In the genomic region with DNA sequence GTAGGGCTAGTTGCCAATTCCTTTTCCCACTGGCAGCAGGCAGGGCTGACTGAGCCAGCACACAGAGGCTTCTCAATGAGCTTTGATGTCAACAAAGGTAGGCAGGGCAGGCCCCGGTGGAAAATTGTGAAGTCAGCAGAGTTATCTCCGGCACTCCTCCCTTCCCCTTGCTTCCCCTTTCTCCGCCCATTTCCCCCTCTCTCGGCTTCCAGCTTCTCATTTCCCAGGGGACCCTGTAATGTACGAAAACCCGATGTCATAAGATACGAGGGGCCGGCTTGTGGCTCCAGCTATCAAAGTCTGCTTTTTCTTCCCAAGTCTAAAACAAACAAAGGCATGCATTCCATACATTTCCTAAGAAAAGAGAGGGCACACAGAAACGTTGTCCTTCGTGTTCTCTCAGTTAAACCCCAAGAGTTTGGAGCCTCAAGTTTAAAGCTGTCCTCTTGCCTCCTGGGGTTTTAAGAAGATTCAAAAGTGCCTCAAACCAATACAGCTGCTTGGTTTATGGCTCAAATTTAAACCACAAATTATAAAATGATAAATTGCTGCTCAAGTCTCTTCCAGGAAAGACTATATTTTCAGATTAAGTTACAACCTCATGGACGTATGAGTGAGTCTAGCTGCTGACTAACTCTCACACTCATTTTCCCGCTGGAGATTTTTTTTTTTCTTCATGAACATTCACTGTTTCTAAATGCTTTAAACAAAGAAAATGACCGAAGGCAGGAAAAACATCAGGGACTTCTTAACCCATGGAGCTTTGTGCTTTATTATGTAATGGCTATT, we compare ENCODE assay signal across 1 cellular context.
TF ChIP-seq lines count a peak whose summit lies in the region.

No MANE protein-coding gene starts in this region.

TF ChIP-seq in HepG2, 621 proteins besides CTCF, POLR2A, EP300 and RAD21 (continued from another document and continues in another):
- TF ChIP-seq, protein P1, sequence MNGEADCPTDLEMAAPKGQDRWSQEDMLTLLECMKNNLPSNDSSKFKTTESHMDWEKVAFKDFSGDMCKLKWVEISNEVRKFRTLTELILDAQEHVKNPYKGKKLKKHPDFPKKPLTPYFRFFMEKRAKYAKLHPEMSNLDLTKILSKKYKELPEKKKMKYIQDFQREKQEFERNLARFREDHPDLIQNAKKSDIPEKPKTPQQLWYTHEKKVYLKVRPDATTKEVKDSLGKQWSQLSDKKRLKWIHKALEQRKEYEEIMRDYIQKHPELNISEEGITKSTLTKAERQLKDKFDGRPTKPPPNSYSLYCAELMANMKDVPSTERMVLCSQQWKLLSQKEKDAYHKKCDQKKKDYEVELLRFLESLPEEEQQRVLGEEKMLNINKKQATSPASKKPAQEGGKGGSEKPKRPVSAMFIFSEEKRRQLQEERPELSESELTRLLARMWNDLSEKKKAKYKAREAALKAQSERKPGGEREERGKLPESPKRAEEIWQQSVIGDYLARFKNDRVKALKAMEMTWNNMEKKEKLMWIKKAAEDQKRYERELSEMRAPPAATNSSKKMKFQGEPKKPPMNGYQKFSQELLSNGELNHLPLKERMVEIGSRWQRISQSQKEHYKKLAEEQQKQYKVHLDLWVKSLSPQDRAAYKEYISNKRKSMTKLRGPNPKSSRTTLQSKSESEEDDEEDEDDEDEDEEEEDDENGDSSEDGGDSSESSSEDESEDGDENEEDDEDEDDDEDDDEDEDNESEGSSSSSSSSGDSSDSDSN (CRISPR knock-in tag; IDR thresholded peaks at IDR 0.05): peak; percentile 49; the same call in 1 of the 2 replicates
- TF ChIP-seq ZNF430 (CRISPR knock-in tag; IDR thresholded peaks at IDR 0.05) (peak; percentile 22; the same call in 1 of the 2 replicates), ZSCAN20 (CRISPR knock-in tag; IDR thresholded peaks at IDR 0.05; ENCODE audit: borderline replicate concordance) (no peak), ZNF234 (CRISPR knock-in tag; conservative IDR thresholded peaks at IDR 0.05) (no peak), ZBTB38 (CRISPR knock-in tag; IDR thresholded peaks at IDR 0.05) (peak; percentile 84), SMARCE1 (IDR thresholded peaks at IDR 0.05; ENCODE audit: borderline replicate concordance) (no peak), AHR (CRISPR knock-in tag; IDR thresholded peaks at IDR 0.05) (no peak; the same call in 1 of the 2 replicates), TAF15 (IDR thresholded peaks at IDR 0.05; ENCODE audit: low read depth, low read length, poor library complexity, severe bottlenecking) (no peak), ZNF891 (CRISPR knock-in tag; IDR thresholded peaks at IDR 0.05) (no peak; the same call in 1 of the 2 replicates), ZMYM4 (CRISPR knock-in tag; IDR thresholded peaks at IDR 0.05) (peak; percentile 75), KLF16 (CRISPR knock-in tag; IDR thresholded peaks at IDR 0.05) (peak in 1 of 2 experiments; percentile 56; a peak in 1 of 4 replicates), ZNF329 (CRISPR knock-in tag; IDR thresholded peaks at IDR 0.05; ENCODE audit: low read depth) (no peak), ZNF746 (CRISPR knock-in tag; IDR thresholded peaks at IDR 0.05) (no peak; the same call in 1 of the 2 replicates), ZNF207 (IDR thresholded peaks at IDR 0.05; ENCODE audit: borderline replicate concordance) (no peak), ZSCAN9 (CRISPR knock-in tag; IDR thresholded peaks at IDR 0.05; ENCODE audit: borderline replicate concordance) (no peak), IRX3 (CRISPR knock-in tag; IDR thresholded peaks at IDR 0.05; ENCODE audit: borderline replicate concordance, low read depth) (no peak), MED1 (CRISPR knock-in tag; IDR thresholded peaks at IDR 0.05) (peak; percentile 96), NR1H2 (CRISPR knock-in tag; IDR thresholded peaks at IDR 0.05; ENCODE audit: borderline replicate concordance, low read depth) (no peak), LCORL (IDR thresholded peaks at IDR 0.05) (no peak), LCORL (CRISPR knock-in tag; IDR thresholded peaks at IDR 0.05) (0 out of 2 replicates have a peak, but pooled peaks have one; percentile 7)
- TF ChIP-seq, protein P2, sequence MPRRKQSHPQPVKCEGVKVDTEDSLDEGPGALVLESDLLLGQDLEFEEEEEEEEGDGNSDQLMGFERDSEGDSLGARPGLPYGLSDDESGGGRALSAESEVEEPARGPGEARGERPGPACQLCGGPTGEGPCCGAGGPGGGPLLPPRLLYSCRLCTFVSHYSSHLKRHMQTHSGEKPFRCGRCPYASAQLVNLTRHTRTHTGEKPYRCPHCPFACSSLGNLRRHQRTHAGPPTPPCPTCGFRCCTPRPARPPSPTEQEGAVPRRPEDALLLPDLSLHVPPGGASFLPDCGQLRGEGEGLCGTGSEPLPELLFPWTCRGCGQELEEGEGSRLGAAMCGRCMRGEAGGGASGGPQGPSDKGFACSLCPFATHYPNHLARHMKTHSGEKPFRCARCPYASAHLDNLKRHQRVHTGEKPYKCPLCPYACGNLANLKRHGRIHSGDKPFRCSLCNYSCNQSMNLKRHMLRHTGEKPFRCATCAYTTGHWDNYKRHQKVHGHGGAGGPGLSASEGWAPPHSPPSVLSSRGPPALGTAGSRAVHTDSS (CRISPR knock-in tag; conservative IDR thresholded peaks at IDR 0.05): no peak
- TF ChIP-seq, protein P3, sequence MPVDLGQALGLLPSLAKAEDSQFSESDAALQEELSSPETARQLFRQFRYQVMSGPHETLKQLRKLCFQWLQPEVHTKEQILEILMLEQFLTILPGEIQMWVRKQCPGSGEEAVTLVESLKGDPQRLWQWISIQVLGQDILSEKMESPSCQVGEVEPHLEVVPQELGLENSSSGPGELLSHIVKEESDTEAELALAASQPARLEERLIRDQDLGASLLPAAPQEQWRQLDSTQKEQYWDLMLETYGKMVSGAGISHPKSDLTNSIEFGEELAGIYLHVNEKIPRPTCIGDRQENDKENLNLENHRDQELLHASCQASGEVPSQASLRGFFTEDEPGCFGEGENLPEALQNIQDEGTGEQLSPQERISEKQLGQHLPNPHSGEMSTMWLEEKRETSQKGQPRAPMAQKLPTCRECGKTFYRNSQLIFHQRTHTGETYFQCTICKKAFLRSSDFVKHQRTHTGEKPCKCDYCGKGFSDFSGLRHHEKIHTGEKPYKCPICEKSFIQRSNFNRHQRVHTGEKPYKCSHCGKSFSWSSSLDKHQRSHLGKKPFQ (CRISPR knock-in tag; IDR thresholded peaks at IDR 0.05; ENCODE audit: insufficient replicate concordance): no peak
- TF ChIP-seq, protein P4, sequence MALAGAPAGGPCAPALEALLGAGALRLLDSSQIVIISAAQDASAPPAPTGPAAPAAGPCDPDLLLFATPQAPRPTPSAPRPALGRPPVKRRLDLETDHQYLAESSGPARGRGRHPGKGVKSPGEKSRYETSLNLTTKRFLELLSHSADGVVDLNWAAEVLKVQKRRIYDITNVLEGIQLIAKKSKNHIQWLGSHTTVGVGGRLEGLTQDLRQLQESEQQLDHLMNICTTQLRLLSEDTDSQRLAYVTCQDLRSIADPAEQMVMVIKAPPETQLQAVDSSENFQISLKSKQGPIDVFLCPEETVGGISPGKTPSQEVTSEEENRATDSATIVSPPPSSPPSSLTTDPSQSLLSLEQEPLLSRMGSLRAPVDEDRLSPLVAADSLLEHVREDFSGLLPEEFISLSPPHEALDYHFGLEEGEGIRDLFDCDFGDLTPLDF (CRISPR knock-in tag; IDR thresholded peaks at IDR 0.05): no peak
- TF ChIP-seq, protein P5, sequence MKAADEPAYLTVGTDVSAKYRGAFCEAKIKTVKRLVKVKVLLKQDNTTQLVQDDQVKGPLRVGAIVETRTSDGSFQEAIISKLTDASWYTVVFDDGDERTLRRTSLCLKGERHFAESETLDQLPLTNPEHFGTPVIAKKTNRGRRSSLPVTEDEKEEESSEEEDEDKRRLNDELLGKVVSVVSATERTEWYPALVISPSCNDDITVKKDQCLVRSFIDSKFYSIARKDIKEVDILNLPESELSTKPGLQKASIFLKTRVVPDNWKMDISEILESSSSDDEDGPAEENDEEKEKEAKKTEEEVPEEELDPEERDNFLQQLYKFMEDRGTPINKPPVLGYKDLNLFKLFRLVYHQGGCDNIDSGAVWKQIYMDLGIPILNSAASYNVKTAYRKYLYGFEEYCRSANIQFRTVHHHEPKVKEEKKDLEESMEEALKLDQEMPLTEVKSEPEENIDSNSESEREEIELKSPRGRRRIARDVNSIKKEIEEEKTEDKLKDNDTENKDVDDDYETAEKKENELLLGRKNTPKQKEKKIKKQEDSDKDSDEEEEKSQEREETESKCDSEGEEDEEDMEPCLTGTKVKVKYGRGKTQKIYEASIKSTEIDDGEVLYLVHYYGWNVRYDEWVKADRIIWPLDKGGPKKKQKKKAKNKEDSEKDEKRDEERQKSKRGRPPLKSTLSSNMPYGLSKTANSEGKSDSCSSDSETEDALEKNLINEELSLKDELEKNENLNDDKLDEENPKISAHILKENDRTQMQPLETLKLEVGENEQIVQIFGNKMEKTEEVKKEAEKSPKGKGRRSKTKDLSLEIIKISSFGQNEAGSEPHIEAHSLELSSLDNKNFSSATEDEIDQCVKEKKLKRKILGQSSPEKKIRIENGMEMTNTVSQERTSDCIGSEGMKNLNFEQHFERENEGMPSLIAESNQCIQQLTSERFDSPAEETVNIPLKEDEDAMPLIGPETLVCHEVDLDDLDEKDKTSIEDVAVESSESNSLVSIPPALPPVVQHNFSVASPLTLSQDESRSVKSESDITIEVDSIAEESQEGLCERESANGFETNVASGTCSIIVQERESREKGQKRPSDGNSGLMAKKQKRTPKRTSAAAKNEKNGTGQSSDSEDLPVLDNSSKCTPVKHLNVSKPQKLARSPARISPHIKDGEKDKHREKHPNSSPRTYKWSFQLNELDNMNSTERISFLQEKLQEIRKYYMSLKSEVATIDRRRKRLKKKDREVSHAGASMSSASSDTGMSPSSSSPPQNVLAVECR (CRISPR knock-in tag; IDR thresholded peaks at IDR 0.05; ENCODE audit: borderline replicate concordance): peak; percentile 47; the same call in 1 of the 2 replicates
- TF ChIP-seq, protein P6, sequence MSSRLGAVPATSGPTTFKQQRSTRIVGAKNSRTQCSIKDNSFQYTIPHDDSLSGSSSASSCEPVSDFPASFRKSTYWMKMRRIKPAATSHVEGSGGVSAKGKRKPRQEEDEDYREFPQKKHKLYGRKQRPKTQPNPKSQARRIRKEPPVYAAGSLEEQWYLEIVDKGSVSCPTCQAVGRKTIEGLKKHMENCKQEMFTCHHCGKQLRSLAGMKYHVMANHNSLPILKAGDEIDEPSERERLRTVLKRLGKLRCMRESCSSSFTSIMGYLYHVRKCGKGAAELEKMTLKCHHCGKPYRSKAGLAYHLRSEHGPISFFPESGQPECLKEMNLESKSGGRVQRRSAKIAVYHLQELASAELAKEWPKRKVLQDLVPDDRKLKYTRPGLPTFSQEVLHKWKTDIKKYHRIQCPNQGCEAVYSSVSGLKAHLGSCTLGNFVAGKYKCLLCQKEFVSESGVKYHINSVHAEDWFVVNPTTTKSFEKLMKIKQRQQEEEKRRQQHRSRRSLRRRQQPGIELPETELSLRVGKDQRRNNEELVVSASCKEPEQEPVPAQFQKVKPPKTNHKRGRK (CRISPR knock-in tag; IDR thresholded peaks at IDR 0.05): no peak
- TF ChIP-seq, protein P7, sequence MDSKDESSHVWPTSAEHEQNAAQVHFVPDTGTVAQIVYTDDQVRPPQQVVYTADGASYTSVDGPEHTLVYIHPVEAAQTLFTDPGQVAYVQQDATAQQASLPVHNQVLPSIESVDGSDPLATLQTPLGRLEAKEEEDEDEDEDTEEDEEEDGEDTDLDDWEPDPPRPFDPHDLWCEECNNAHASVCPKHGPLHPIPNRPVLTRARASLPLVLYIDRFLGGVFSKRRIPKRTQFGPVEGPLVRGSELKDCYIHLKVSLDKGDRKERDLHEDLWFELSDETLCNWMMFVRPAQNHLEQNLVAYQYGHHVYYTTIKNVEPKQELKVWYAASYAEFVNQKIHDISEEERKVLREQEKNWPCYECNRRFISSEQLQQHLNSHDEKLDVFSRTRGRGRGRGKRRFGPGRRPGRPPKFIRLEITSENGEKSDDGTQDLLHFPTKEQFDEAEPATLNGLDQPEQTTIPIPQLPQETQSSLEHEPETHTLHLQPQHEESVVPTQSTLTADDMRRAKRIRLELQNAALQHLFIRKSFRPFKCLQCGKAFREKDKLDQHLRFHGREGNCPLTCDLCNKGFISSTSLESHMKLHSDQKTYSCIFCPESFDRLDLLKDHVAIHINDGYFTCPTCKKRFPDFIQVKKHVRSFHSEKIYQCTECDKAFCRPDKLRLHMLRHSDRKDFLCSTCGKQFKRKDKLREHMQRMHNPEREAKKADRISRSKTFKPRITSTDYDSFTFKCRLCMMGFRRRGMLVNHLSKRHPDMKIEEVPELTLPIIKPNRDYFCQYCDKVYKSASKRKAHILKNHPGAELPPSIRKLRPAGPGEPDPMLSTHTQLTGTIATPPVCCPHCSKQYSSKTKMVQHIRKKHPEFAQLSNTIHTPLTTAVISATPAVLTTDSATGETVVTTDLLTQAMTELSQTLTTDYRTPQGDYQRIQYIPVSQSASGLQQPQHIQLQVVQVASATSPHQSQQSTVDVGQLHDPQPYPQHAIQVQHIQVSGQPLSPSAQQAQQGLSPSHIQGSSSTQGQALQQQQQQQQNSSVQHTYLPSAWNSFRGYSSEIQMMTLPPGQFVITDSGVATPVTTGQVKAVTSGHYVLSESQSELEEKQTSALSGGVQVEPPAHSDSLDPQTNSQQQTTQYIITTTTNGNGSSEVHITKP (CRISPR knock-in tag; IDR thresholded peaks at IDR 0.05; ENCODE audit: low read depth): peak; percentile 93
- TF ChIP-seq, protein P8, sequence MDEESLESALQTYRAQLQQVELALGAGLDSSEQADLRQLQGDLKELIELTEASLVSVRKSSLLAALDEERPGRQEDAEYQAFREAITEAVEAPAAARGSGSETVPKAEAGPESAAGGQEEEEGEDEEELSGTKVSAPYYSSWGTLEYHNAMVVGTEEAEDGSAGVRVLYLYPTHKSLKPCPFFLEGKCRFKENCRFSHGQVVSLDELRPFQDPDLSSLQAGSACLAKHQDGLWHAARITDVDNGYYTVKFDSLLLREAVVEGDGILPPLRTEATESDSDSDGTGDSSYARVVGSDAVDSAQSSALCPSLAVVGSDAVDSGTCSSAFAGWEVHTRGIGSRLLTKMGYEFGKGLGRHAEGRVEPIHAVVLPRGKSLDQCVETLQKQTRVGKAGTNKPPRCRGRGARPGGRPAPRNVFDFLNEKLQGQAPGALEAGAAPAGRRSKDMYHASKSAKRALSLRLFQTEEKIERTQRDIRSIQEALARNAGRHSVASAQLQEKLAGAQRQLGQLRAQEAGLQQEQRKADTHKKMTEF (CRISPR knock-in tag; IDR thresholded peaks at IDR 0.05): peak; percentile 67; the same call in 1 of the 2 replicates
- TF ChIP-seq, protein P9, sequence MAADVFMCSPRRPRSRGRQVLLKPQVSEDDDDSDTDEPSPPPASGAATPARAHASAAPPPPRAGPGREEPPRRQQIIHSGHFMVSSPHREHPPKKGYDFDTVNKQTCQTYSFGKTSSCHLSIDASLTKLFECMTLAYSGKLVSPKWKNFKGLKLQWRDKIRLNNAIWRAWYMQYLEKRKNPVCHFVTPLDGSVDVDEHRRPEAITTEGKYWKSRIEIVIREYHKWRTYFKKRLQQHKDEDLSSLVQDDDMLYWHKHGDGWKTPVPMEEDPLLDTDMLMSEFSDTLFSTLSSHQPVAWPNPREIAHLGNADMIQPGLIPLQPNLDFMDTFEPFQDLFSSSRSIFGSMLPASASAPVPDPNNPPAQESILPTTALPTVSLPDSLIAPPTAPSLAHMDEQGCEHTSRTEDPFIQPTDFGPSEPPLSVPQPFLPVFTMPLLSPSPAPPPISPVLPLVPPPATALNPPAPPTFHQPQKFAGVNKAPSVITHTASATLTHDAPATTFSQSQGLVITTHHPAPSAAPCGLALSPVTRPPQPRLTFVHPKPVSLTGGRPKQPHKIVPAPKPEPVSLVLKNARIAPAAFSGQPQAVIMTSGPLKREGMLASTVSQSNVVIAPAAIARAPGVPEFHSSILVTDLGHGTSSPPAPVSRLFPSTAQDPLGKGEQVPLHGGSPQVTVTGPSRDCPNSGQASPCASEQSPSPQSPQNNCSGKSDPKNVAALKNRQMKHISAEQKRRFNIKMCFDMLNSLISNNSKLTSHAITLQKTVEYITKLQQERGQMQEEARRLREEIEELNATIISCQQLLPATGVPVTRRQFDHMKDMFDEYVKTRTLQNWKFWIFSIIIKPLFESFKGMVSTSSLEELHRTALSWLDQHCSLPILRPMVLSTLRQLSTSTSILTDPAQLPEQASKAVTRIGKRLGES (CRISPR knock-in tag; IDR thresholded peaks at IDR 0.05; ENCODE audit: borderline replicate concordance): no peak
